ENCODE assay signal across 8 cellular contexts in the genomic region with DNA sequence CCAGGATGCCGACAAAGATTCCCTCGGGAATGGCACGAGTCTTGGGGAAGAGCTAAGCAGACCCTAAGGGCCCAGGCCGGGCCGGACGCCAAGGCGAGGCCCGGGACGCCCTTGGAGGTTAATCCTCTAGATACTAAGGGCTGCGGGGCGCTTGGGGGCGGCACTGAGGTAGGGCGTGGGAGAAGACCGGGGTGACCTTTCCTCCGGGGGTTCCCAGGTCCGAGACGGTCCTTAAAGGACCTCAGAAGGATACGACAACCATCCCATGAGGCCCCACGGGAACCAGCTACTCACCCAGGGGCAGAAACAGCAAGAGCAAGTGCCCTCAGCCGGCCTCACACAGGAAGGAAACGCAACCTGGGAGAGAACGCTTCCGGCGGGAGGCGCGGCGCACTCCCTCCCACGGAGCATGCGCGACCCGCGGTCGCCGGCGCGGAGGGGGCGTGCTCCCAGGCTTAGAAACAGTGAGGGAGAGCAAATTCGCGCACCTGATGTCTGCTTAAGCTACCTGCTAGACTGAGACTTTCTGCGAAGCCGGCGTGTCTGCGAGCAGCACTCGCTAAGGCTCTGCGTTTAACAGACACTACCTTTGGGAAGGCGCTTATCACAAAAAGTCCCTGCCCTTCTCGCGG. TPM values are rescaled to one million over a fixed set of nuclear protein-coding genes. Genes with fewer than 3 reads are reported as not detected.
DNase-seq lines count a peak whose midpoint lies in the region; ATAC-seq and TF ChIP-seq lines count a peak whose summit lies in the region.

A gene with protein sequence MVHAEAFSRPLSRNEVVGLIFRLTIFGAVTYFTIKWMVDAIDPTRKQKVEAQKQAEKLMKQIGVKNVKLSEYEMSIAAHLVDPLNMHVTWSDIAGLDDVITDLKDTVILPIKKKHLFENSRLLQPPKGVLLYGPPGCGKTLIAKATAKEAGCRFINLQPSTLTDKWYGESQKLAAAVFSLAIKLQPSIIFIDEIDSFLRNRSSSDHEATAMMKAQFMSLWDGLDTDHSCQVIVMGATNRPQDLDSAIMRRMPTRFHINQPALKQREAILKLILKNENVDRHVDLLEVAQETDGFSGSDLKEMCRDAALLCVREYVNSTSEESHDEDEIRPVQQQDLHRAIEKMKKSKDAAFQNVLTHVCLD (minus strand): TSS at position 354 of the 632 bp plus-strand sequence. CDS start 3,627 bp downstream, outside the sequence.

- no peaks in the 10 kb centered on the region for H3K27me3 ChIP-seq in right cardiac atrium (ENCODE audit: control insufficient read depth, insufficient read depth)
- H3K27me3 ChIP-seq in rectal smooth muscle tissue (ENCODE audit: control insufficient read depth, insufficient read depth, low read length): no peaks in the 10 kb centered on the region
- H3K27me3 ChIP-seq in aorta (ENCODE audit: control insufficient read depth in 1 of 2, insufficient read depth in 2 of 2, low read length in 1 of 2): no peaks in the 10 kb centered on the region

- H3K27ac ChIP-seq in angular gyrus (ENCODE audit: low read depth, low read length): peak within 1 kb of the TSS; percentile 56
- H3K27ac ChIP-seq in right cardiac atrium (ENCODE audit: low read length): peak within 1 kb of the TSS; percentile 89
- peak within 1 kb of the TSS; percentile 86 for H3K27ac ChIP-seq in rectal smooth muscle tissue (ENCODE audit: low read depth, low read length)
- peak within 1 kb of the TSS in 1 of 2 donors; percentile 14 for H3K27ac ChIP-seq in aorta (ENCODE audit: low read depth in 1 of 2, low read length in 2 of 2)

- intact Hi-C loops in right cardiac atrium (cut with DNase I): no loop called here
- intact Hi-C loops in aorta (cut with DNase I): no loop called here

- H3K36me3 ChIP-seq in rectal smooth muscle tissue (ENCODE audit: control insufficient read depth, insufficient read depth, low read length) (no peaks in the 10 kb centered on the region), aorta (ENCODE audit: control insufficient read depth in 1 of 2, insufficient read depth in 2 of 2, low read length in 1 of 2) (no peaks in the 10 kb centered on the region)

- ATAC-seq in HG02840 (IDR thresholded peaks at IDR 0.05; ENCODE audit: low FRiP score, unreplicated experiment): peak; percentile 75
- peak; percentile 87 for ATAC-seq in T-helper 17 cell
- ATAC-seq in right cardiac atrium: peak; percentile 99
- ATAC-seq in aorta (ENCODE audit: low FRiP score): peak; percentile 96

- peak within 1 kb of the TSS; percentile 81 for H3K9ac ChIP-seq in rectal smooth muscle tissue (ENCODE audit: low read length)

- peaks cover 28% of the 10 kb centered on the region for H3K4me1 Mint-ChIP-seq in T-helper 17 cell

- H3K4me3 ChIP-seq in GM12875 (ENCODE audit: low read depth, low read length): peak within 1 kb of the TSS; percentile 78
- peak within 1 kb of the TSS; percentile 78 for H3K4me3 ChIP-seq in right cardiac atrium (ENCODE audit: low read length)
- H3K4me3 ChIP-seq in rectal smooth muscle tissue (ENCODE audit: low read length): peak within 1 kb of the TSS; percentile 90
- peak within 1 kb of the TSS; percentile 62 to 65 for H3K4me3 ChIP-seq in aorta (ENCODE audit: low read length in 2 of 2)

- no peaks in the 10 kb centered on the region for H3K36me3 Mint-ChIP-seq in T-helper 17 cell (ENCODE audit: low read depth)

- WGBS in right cardiac atrium: under 1% methylated on average over 48 of the region's 48 CpGs
- WGBS in aorta, 2 donors: 0% methylated on average over 48 of the region's 48 CpGs

- DNase-seq in NCI-H1436 treated with DMSO at 0.1 percent for 48 hours (lab: John Stamatoyannopoulos, UW): peak; percentile 31
- DNase-seq in T-helper 17 cell: peak; percentile 78 to 86 (median 80)
- DNase-seq in right cardiac atrium: peak; percentile 86 to 93 (median 92)
- peak; percentile 86 to 94 for DNase-seq in aorta

- TF ChIP-seq CTCF in GM12875 (IDR thresholded peaks at IDR 0.05; ENCODE audit: borderline replicate concordance, insufficient read depth, low read depth, low read length): peak; percentile 26; the same call in 1 of the 2 replicates

- peak within 1 kb of the TSS; percentile 97 for H3K4me3 Mint-ChIP-seq in T-helper 17 cell

- peak within 1 kb of the TSS; percentile 97 for H3K27ac Mint-ChIP-seq in T-helper 17 cell

- no peaks in the 10 kb centered on the region for H3K4me1 ChIP-seq in right cardiac atrium (ENCODE audit: control insufficient read depth, insufficient read depth, low read length)
- H3K4me1 ChIP-seq in rectal smooth muscle tissue (ENCODE audit: control insufficient read depth, insufficient read depth, low read length): peaks cover 5% of the 10 kb centered on the region
- peaks cover 0 to 3% of the 10 kb centered on the region in 2 donors for H3K4me1 ChIP-seq in aorta (ENCODE audit: control insufficient read depth in 1 of 2, insufficient read depth in 2 of 2, low read length in 2 of 2)

- H3K9me3 ChIP-seq in T-helper 17 cell (ENCODE audit: control insufficient read depth, low read length, poor library complexity, severe bottlenecking) (no peaks in the 10 kb centered on the region), right cardiac atrium (ENCODE audit: control insufficient read depth, low read length) (no peaks in the 10 kb centered on the region), aorta (ENCODE audit: control insufficient read depth, low read length) (no peaks in the 10 kb centered on the region)

- no peaks in the 10 kb centered on the region for H3K27me3 Mint-ChIP-seq in T-helper 17 cell

RNA-seq across cellular contexts. Expression of the gene that starts here (rescaled TPM):
- 10 to 100 TPM; 25.1 to 32.2 TPM for total RNA-seq in T-helper 17 cell
- total RNA-seq in right cardiac atrium: 100 to 1,000 TPM in 3 of 4 donors, 10 to 100 TPM in 1; 96.8 to 163 (median 111) TPM
- polyA plus RNA-seq in right cardiac atrium: 46.3 TPM
- total RNA-seq in aorta: 10 to 100 TPM; 39.5 to 43.4 TPM
- 10 to 100 TPM; 18.8 to 24.7 TPM for polyA plus RNA-seq in aorta

Comparison
In these comparisons a context has a peak if more than half of its experiments do, and no peak if none do; other contexts are left out.
1. DNase-seq: peak in every context shown above with its lines; median percentile 92 in right cardiac atrium; 90 in aorta; 80 in T-helper 17 cell; 31 in NCI-H1436 treated with DMSO at 0.1 percent for 48 hours.